11 cellular contexts compared by ENCODE assay signal in the genomic region with DNA sequence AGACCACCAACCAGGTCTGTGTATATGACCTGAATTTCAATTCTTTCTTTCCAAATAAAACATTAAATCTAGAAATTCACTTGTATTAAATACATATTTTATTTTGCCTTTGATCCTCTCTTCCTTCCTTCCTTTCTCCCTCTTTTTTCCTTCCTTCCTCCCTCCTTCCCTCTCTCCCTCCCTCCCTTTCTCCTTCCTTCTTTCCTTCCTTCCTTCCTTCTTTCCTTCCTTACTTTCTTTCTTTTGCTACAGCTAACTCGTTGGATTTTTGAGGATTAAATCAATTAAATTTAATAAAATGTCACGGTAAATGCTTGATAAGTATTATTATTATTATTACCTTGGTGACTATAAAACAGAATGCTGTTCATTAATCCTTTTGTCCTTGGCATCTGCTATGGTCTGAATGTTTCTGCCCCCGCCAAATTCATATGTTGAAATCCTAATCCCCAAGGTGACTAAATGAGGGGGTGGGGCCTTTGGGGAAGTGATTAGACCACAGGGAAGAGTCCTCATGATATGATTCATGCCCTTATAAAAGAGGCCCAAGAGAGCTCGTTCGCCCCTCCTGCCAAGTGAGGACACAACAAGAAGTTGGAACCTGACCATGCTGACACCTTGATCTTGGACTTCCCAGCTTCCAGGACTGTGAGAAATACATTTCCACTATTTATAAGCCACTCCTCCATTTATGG.
A peak's percentile ranks its signal among the peaks of the same experiment; 100 is the strongest.
DNase-seq lines count a peak whose midpoint lies in the region; ATAC-seq and TF ChIP-seq lines count a peak whose summit lies in the region.
"Had no signal": no experiment of that assay in that cellular context is flagged by ENCODE, and none has a peak within 500 bp of the region (broad histone marks: within the 10 kb centered on the region; RNA-seq: fewer than 3 reads in every experiment).

No MANE protein-coding gene starts in this region.

- ATAC-seq in foreskin keratinocyte (peak; percentile 79), HG02981 (IDR thresholded peaks at IDR 0.05; ENCODE audit: unreplicated experiment) (no peak), GM18520 (IDR thresholded peaks at IDR 0.05; ENCODE audit: unreplicated experiment) (no peak)
- ATAC-seq: T-helper 17 cell had no signal

- POLR2A ChIA-PET in RWPE1 (lab: Yijun Ruan, JAX; ENCODE audit: low non-redundant PET): no interaction called here

- peaks cover 32% of the 10 kb centered on the region for H3K4me1 ChIP-seq in foreskin keratinocyte
- H3K4me1 ChIP-seq: BLaER1 had no signal

- H3K27ac ChIP-seq in RWPE1: no peak overlapping the region; the same call in 1 of the 2 replicates
- no peak overlapping the region for H3K27ac ChIP-seq in foreskin keratinocyte
- H3K27ac ChIP-seq: BLaER1, skin epidermis had no signal

- TF ChIP-seq CTCF in RWPE1 (conservative IDR thresholded peaks at IDR 0.05; ENCODE audit: low read depth): no peak
- no peak for TF ChIP-seq CTCF in foreskin keratinocyte (conservative IDR thresholded peaks at IDR 0.05)

- CTCF ChIA-PET in RWPE1 (lab: Yijun Ruan, JAX): interaction anchor here (0.6 kb wide), 2 partner anchors 41 to 57 kb away, joined by 3 to 4 read pairs; no protein-coding TSS in a partner anchor

- DNase-seq in AG20443 (ENCODE audit: low spot score): peak; percentile 20
- DNase-seq in HS-27A (ENCODE audit: low read depth): peak; percentile 72
- peak; percentile 83 for DNase-seq in RWPE1 (ENCODE audit: low spot score)
- DNase-seq in foreskin keratinocyte: peak; percentile 70 to 83
- no peak for DNase-seq in HuH-7.5 (ENCODE audit: low spot score)
- no peak for DNase-seq in pons (ENCODE audit: low spot score)
- DNase-seq: T-helper 17 cell had no signal

- no peaks in the 10 kb centered on the region for H3K27me3 ChIP-seq in foreskin keratinocyte
- H3K27me3 ChIP-seq: BLaER1 had no signal

Comparison
In these comparisons a context has a peak if more than half of its experiments do, and no peak if none do; other contexts are left out.
1. DNase-seq: peak in AG20443 (single experiment), HS-27A (single experiment), RWPE1 (single experiment) and foreskin keratinocyte (2 of 2); none in HuH-7.5 (single experiment) and pons (single experiment).